Comparison of ENCODE assay signal across 37 cellular contexts in the genomic region with DNA sequence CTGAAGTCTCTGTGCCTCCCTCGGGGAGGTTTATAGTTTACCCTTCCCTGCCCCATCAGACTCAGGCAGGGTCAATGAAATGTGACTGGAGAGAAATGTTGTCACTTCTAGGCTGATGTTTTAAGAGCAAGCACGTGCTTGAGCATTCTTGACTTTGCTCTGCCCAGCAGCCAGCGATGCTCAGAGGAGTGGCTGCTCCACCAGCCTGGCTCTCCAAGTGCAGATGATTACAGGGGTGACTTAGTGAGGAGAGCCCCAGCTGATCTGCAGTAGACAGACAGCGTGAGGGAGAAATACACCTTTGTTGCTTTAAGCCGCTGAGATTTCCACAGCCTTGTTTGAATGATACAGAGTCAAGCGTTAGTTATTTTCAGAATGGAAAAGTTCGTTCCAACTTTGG.
"Had no signal": no experiment of that assay in that cellular context is flagged by ENCODE, and none has a peak within 500 bp of the region (broad histone marks: within the 10 kb centered on the region; RNA-seq: fewer than 3 reads in every experiment).

No MANE protein-coding gene starts in this region.

- H3K36me3 ChIP-seq: adrenal gland, ascending aorta, brain microvascular endothelial cell, breast epithelium, cardiac muscle cell had no signal

- H3K27ac ChIP-seq: adrenal gland, ascending aorta, body of pancreas, brain microvascular endothelial cell, breast epithelium, cardiac muscle cell had no signal

- H3K9me3 ChIP-seq: adrenal gland, ascending aorta, body of pancreas had no signal

- ATAC-seq: activated naive CD4-positive, alpha-beta T cell treated with anti-CD3 and anti-CD28 coated beads, Interleukin-2, amount 50 U/mL, for 72 hours; activated naive CD8-positive, alpha-beta T cell treated with anti-CD3 and anti-CD28 coated beads, Interleukin-2, amount 50 U/mL, for 24 hours; activated T-cell treated with anti-CD3 and anti-CD28 coated beads, Interleukin-2, amount 50 U/mL, for 4 hours; activated T-cell treated with anti-CD3 and anti-CD28 coated beads, Interleukin-2, amount 50 U/mL, for 72 hours; activated T-helper 17 cell treated with anti-CD3 and anti-CD28 coated beads, Interleukin-2, amount 50 U/mL, for 72 hours; body of pancreas had no signal

- H3K4me1 Mint-ChIP-seq: activated naive CD4-positive, alpha-beta T cell treated with anti-CD3 and anti-CD28 coated beads, Interleukin-2, amount 10 ng/mL, durations not matched to agents 7 days and 5 days; activated naive CD4-positive, alpha-beta T cell treated with anti-CD3 and anti-CD28 coated beads, Interleukin-2, amount 50 U/mL, for 24 hours; activated naive CD8-positive, alpha-beta T cell treated with anti-CD3 and anti-CD28 coated beads for 36 hours; activated naive CD8-positive, alpha-beta T cell treated with anti-CD3 and anti-CD28 coated beads, Interleukin-2, amount 10 ng/mL, durations not matched to agents 7 days and 5 days; activated naive CD8-positive, alpha-beta T cell treated with anti-CD3 and anti-CD28 coated beads, Interleukin-2, amount 50 U/mL, for 24 hours; activated T-helper 17 cell treated with anti-CD3 and anti-CD28 coated beads, Interleukin-2, amount 50 U/mL, for 72 hours; central memory CD8-positive, alpha-beta T cell had no signal

- H3K4me3 ChIP-seq: adrenal gland, ascending aorta, body of pancreas, breast epithelium, cardiac muscle cell had no signal

- H3K27me3 ChIP-seq: adrenal gland, ascending aorta, body of pancreas, brain microvascular endothelial cell, breast epithelium, cardiac muscle cell had no signal

- H3K9me3 Mint-ChIP-seq: activated naive CD4-positive, alpha-beta T cell treated with anti-CD3 and anti-CD28 coated beads for 36 hours; activated naive CD8-positive, alpha-beta T cell treated with anti-CD3 and anti-CD28 coated beads for 36 hours; activated naive CD8-positive, alpha-beta T cell treated with anti-CD3 and anti-CD28 coated beads, Interleukin-2, amount 50 U/mL, for 24 hours; activated T-cell treated with anti-CD3 and anti-CD28 coated beads, Interleukin-2, amount 50 U/mL, for 4 hours had no signal

- DNase-seq: activated effector memory CD4-positive, alpha-beta T cell treated with anti-CD3 and anti-CD28 coated beads, Interleukin-2, amount 50 U/mL, for 16 hours; activated effector memory CD4-positive, alpha-beta T cell treated with Interleukin-2 at 50 U/mL for 16 hours; activated gamma-delta T cell; activated gamma-delta T cell treated with Interleukin-2 at 50 U/mL for 16 hours; activated naive CD4-positive, alpha-beta T cell; activated naive CD4-positive, alpha-beta T cell treated with anti-CD3 and anti-CD28 coated beads for 36 hours; activated naive CD4-positive, alpha-beta T cell treated with anti-CD3 and anti-CD28 coated beads, Interleukin-2, amount 10 ng/mL, durations not matched to agents 7 days and 5 days; activated naive CD4-positive, alpha-beta T cell treated with anti-CD3 and anti-CD28 coated beads, Interleukin-2, amount 50 U/mL, for 16 hours; activated naive CD4-positive, alpha-beta T cell treated with Interleukin-2 at 50 U/mL for 16 hours; activated naive CD8-positive, alpha-beta T cell treated with anti-CD3 and anti-CD28 coated beads for 36 hours; activated naive CD8-positive, alpha-beta T cell treated with anti-CD3 and anti-CD28 coated beads, Interleukin-2, amount 10 ng/mL, durations not matched to agents 7 days and 5 days; activated naive CD8-positive, alpha-beta T cell treated with anti-CD3 and anti-CD28 coated beads, Interleukin-2, amount 50 U/mL, for 24 hours; activated T-cell treated with anti-CD3 and anti-CD28 coated beads for 4 hours; activated T-cell treated with anti-CD3 and anti-CD28 coated beads, Interleukin-2, amount 50 U/mL, for 1 hour; activated T-cell treated with anti-CD3 and anti-CD28 coated beads, Interleukin-2, amount 50 U/mL, for 4 hours; activated T-cell treated with anti-CD3 and anti-CD28 coated beads, Interleukin-2, amount 50 U/mL, for 48 hours; activated T-cell treated with anti-CD3 and anti-CD28 coated beads, Interleukin-2, amount 50 U/mL, for 72 hours; adrenal gland; amniotic stem cell; amygdala; anterior cingulate cortex; body of pancreas; brain microvascular endothelial cell; caudate nucleus; central memory CD4-positive, alpha-beta T cell; cerebellar nuclear complex had no signal

- H3K4me3 Mint-ChIP-seq: activated naive CD4-positive, alpha-beta T cell treated with anti-CD3 and anti-CD28 coated beads for 36 hours; activated naive CD4-positive, alpha-beta T cell treated with anti-CD3 and anti-CD28 coated beads, Interleukin-2, amount 10 ng/mL, durations not matched to agents 7 days and 5 days; activated naive CD4-positive, alpha-beta T cell treated with anti-CD3 and anti-CD28 coated beads, Interleukin-2, amount 50 U/mL, for 24 hours; activated naive CD8-positive, alpha-beta T cell; activated naive CD8-positive, alpha-beta T cell treated with anti-CD3 and anti-CD28 coated beads for 36 hours; activated naive CD8-positive, alpha-beta T cell treated with anti-CD3 and anti-CD28 coated beads, Interleukin-2, amount 10 ng/mL, durations not matched to agents 7 days and 5 days; activated naive CD8-positive, alpha-beta T cell treated with anti-CD3 and anti-CD28 coated beads, Interleukin-2, amount 50 U/mL, for 24 hours; activated T-cell treated with anti-CD3 and anti-CD28 coated beads, Interleukin-2, amount 50 U/mL, for 4 hours; activated T-cell treated with anti-CD3 and anti-CD28 coated beads, Interleukin-2, amount 50 U/mL, for 72 hours; activated T-helper 1 cell treated with anti-CD3 and anti-CD28 coated beads, Interleukin-12 subunit alpha, Interleukin-12 subunit beta, Interleukin-2, Interleukin-4 antibody, amounts not matched to agents 30 ng/mL and 10 ng/mL and 1 ng/mL, durations not matched to agents 14 hours and 24 hours and 36 hours; activated T-helper 17 cell treated with anti-CD3 and anti-CD28 coated beads, Interleukin-2, amount 50 U/mL, for 72 hours; brain; central memory CD8-positive, alpha-beta T cell had no signal

- H3K36me3 Mint-ChIP-seq: activated naive CD4-positive, alpha-beta T cell treated with anti-CD3 and anti-CD28 coated beads, Interleukin-2, amount 10 ng/mL, durations not matched to agents 7 days and 5 days; activated naive CD4-positive, alpha-beta T cell treated with anti-CD3 and anti-CD28 coated beads, Interleukin-2, amount 50 U/mL, for 24 hours; activated naive CD4-positive, alpha-beta T cell treated with anti-CD3 and anti-CD28 coated beads, Interleukin-2, amount 50 U/mL, for 72 hours; activated naive CD8-positive, alpha-beta T cell; activated naive CD8-positive, alpha-beta T cell treated with anti-CD3 and anti-CD28 coated beads for 36 hours; activated naive CD8-positive, alpha-beta T cell treated with anti-CD3 and anti-CD28 coated beads, Interleukin-2, amount 10 ng/mL, durations not matched to agents 7 days and 5 days; brain had no signal

- H3K4me1 ChIP-seq: adrenal gland, ascending aorta, body of pancreas, breast epithelium had no signal

- H3K27ac Mint-ChIP-seq: activated naive CD4-positive, alpha-beta T cell treated with anti-CD3 and anti-CD28 coated beads for 36 hours; activated naive CD4-positive, alpha-beta T cell treated with anti-CD3 and anti-CD28 coated beads, Interleukin-2, amount 10 ng/mL, durations not matched to agents 7 days and 5 days; activated naive CD4-positive, alpha-beta T cell treated with anti-CD3 and anti-CD28 coated beads, Interleukin-2, amount 50 U/mL, for 24 hours; activated naive CD4-positive, alpha-beta T cell treated with anti-CD3 and anti-CD28 coated beads, Interleukin-2, amount 50 U/mL, for 72 hours; activated naive CD8-positive, alpha-beta T cell; activated naive CD8-positive, alpha-beta T cell treated with anti-CD3 and anti-CD28 coated beads for 36 hours; activated naive CD8-positive, alpha-beta T cell treated with anti-CD3 and anti-CD28 coated beads, Interleukin-2, amount 10 ng/mL, durations not matched to agents 7 days and 5 days; activated naive CD8-positive, alpha-beta T cell treated with anti-CD3 and anti-CD28 coated beads, Interleukin-2, amount 50 U/mL, for 24 hours; activated T-cell treated with anti-CD3 and anti-CD28 coated beads, Interleukin-2, amount 50 U/mL, for 72 hours; activated T-helper 1 cell treated with anti-CD3 and anti-CD28 coated beads, Interleukin-12 subunit alpha, Interleukin-12 subunit beta, Interleukin-2, Interleukin-4 antibody, amounts not matched to agents 30 ng/mL and 10 ng/mL and 1 ng/mL, durations not matched to agents 14 hours and 24 hours and 36 hours; activated T-helper 17 cell treated with anti-CD3 and anti-CD28 coated beads, Interleukin-2, amount 50 U/mL, for 72 hours; activated T-helper 2 cell treated with anti-CD3 and anti-CD28 coated beads, Interferon-gamma antibody, Interleukin-2, Interleukin-4, amounts not matched to agents 10 μg/mL and 5 μg/mL and 100 μg/mL, durations not matched to agents 14 hours and 24 hours and 36 hours; brain had no signal

- H3K27me3 Mint-ChIP-seq: activated naive CD4-positive, alpha-beta T cell treated with anti-CD3 and anti-CD28 coated beads, Interleukin-2, amount 10 ng/mL, durations not matched to agents 7 days and 5 days; activated naive CD4-positive, alpha-beta T cell treated with anti-CD3 and anti-CD28 coated beads, Interleukin-2, amount 50 U/mL, for 24 hours; activated naive CD8-positive, alpha-beta T cell treated with anti-CD3 and anti-CD28 coated beads, Interleukin-2, amount 10 ng/mL, durations not matched to agents 7 days and 5 days; activated naive CD8-positive, alpha-beta T cell treated with anti-CD3 and anti-CD28 coated beads, Interleukin-2, amount 50 U/mL, for 24 hours; central memory CD8-positive, alpha-beta T cell had no signal
